ENCODE assay signal across 16 cellular contexts in the genomic region with DNA sequence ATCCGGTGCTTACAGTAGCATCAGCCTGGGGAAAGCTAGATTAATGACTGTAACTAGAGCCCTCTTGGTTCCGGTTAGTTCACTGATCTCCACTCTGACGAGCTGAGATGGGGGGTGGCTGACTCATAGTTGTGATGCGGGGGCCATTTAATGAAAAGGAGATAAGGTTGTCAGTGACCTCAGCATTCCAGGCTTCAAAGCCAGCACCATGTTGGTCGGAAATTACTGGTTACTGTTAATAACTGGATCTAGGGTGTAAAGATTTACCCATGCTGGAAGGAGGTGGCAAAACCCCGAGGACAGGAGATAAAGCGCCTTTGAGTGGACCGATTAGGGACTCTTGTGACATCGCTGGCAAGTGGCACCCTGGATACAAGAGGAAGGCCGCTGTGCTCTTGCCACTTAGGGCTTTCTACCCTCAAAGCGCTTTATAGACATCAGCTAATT. TPM values are rescaled to one million over a fixed set of nuclear protein-coding genes. Genes with fewer than 3 reads are reported as not detected.
DNase-seq lines count a peak whose midpoint lies in the region; ATAC-seq and TF ChIP-seq lines count a peak whose summit lies in the region.
"Had no signal": no experiment of that assay in that cellular context is flagged by ENCODE, and none has a peak within 500 bp of the region (broad histone marks: within the 10 kb centered on the region; RNA-seq: fewer than 3 reads in every experiment).

No MANE protein-coding gene starts in this region.

- no peak for TF ChIP-seq CTCF in HEK293 (tag by site-specific recombination; IDR thresholded peaks at IDR 0.05)
- TF ChIP-seq CTCF in coronary artery (IDR thresholded peaks at IDR 0.05) = no peak

- no peaks in the 10 kb centered on the region for H3K9me3 ChIP-seq in HEK293 (ENCODE audit: control insufficient read depth, insufficient read depth, low read depth, low read length)
- H3K9me3 ChIP-seq: breast epithelium, esophagus squamous epithelium, tibial artery had no signal

- H3K27ac ChIP-seq in HEK293 (ENCODE audit: extremely low read depth, low read depth, low read length) (peak overlapping the region; percentile 68), coronary artery (no peak overlapping the region)
- H3K27ac ChIP-seq: breast epithelium, dorsolateral prefrontal cortex, esophagus squamous epithelium, tibial artery had no signal

- DNase-seq in NCI-H524 treated with DMSO at 0.1 percent for 48 hours (lab: John Stamatoyannopoulos, UW) (peak; percentile 34), coronary artery (ENCODE audit: low spot score) (peak; percentile 68), renal cortical epithelial cell (ENCODE audit: low read depth) (peak; percentile 42), midbrain (lab: John Stamatoyannopoulos, UW) (no peak), NCI-H1694 (lab: John Stamatoyannopoulos, UW) (no peak)
- DNase-seq: activated CD4-positive, alpha-beta T cell treated with anti-CD3 and anti-CD28 coated beads, Interleukin-2, amount 50 U/mL, for 1 hour; activated naive CD4-positive, alpha-beta T cell treated with anti-CD3 and anti-CD28 coated beads, Interleukin-2, amount 50 U/mL, for 16 hours; activated T-cell treated with anti-CD3 and anti-CD28 coated beads, Interleukin-2, amount 50 U/mL, for 1 hour; dorsolateral prefrontal cortex; esophagus squamous epithelium; NCI-H1105 had no signal

- POLR2A ChIA-PET in HEK293 (lab: Yijun Ruan, JAX) = interaction anchor here (1.3 to 3.0 kb wide), 4 partner anchors 14 to 56 kb away, joined by 4 to 15 read pairs (median 6); a partner anchor contains a TSS

- H3K36me3 ChIP-seq in HEK293 (ENCODE audit: control insufficient read depth in 2 of 2, insufficient read depth in 1 of 2, low read length in 2 of 2) = no peaks in the 10 kb centered on the region
- H3K36me3 ChIP-seq: breast epithelium, esophagus squamous epithelium, tibial artery had no signal

- no peak for ATAC-seq in HG03439 (IDR thresholded peaks at IDR 0.05; ENCODE audit: unreplicated experiment)
- no peak for ATAC-seq in GM18511 (IDR thresholded peaks at IDR 0.05; ENCODE audit: unreplicated experiment)

- H3K4me3 ChIP-seq in HEK293 (ENCODE audit: low read depth, low read length) (no peak overlapping the region), coronary artery (no peak overlapping the region)
- H3K4me3 ChIP-seq: breast epithelium, dorsolateral prefrontal cortex, esophagus squamous epithelium, tibial artery had no signal

- peaks cover 36% of the 10 kb centered on the region for H3K4me1 ChIP-seq in HEK293 (ENCODE audit: control insufficient read depth, insufficient read depth, low read length)
- H3K4me1 ChIP-seq: breast epithelium had no signal

- CTCF ChIA-PET in HEK293 (lab: Yijun Ruan, JAX) = interaction anchor here (0.6 to 1.4 kb wide), 3 partner anchors 12 to 579 kb away, joined by 3 to 5 read pairs (median 5); no protein-coding TSS in a partner anchor

TF ChIP-seq in HEK293, 187 proteins besides CTCF, POLR2A, EP300 and RAD21 (continues in another document):
- TF ChIP-seq HOXD13 (CRISPR knock-in tag; IDR thresholded peaks at IDR 0.05; ENCODE audit: borderline replicate concordance) = peak; percentile 44; the same call in 1 of the 2 replicates
- no peak for TF ChIP-seq ZNF544 (tag by site-specific recombination; IDR thresholded peaks at IDR 0.05)
- TF ChIP-seq, protein P1, sequence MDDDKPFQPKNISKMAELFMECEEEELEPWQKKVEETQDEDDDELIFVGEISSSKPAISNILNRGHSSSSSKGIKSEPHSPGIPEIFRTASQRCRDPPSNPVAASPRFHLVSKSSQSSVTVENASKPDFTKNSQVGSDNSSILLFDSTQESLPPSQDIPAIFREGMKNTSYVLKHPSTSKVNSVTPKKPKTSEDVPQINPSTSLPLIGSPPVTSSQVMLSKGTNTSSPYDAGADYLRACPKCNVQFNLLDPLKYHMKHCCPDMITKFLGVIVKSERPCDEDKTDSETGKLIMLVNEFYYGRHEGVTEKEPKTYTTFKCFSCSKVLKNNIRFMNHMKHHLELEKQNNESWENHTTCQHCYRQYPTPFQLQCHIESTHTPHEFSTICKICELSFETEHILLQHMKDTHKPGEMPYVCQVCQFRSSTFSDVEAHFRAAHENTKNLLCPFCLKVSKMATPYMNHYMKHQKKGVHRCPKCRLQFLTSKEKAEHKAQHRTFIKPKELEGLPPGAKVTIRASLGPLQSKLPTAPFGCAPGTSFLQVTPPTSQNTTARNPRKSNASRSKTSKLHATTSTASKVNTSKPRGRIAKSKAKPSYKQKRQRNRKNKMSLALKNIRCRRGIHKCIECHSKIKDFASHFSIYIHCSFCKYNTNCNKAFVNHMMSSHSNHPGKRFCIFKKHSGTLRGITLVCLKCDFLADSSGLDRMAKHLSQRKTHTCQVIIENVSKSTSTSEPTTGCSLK (tag by site-specific recombination; IDR thresholded peaks at IDR 0.05) = no peak
- peak; percentile 41; the same call in 1 of the 2 replicates for TF ChIP-seq YY1 (tag by site-specific recombination; IDR thresholded peaks at IDR 0.05)
- peak; percentile 44; the same call in 1 of the 2 replicates for TF ChIP-seq ZNF146 (tag by site-specific recombination; IDR thresholded peaks at IDR 0.05)
- TF ChIP-seq, protein P2, sequence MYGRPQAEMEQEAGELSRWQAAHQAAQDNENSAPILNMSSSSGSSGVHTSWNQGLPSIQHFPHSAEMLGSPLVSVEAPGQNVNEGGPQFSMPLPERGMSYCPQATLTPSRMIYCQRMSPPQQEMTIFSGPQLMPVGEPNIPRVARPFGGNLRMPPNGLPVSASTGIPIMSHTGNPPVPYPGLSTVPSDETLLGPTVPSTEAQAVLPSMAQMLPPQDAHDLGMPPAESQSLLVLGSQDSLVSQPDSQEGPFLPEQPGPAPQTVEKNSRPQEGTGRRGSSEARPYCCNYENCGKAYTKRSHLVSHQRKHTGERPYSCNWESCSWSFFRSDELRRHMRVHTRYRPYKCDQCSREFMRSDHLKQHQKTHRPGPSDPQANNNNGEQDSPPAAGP (tag by site-specific recombination; IDR thresholded peaks at IDR 0.05) = peak; percentile 96
- TF ChIP-seq, protein P3, sequence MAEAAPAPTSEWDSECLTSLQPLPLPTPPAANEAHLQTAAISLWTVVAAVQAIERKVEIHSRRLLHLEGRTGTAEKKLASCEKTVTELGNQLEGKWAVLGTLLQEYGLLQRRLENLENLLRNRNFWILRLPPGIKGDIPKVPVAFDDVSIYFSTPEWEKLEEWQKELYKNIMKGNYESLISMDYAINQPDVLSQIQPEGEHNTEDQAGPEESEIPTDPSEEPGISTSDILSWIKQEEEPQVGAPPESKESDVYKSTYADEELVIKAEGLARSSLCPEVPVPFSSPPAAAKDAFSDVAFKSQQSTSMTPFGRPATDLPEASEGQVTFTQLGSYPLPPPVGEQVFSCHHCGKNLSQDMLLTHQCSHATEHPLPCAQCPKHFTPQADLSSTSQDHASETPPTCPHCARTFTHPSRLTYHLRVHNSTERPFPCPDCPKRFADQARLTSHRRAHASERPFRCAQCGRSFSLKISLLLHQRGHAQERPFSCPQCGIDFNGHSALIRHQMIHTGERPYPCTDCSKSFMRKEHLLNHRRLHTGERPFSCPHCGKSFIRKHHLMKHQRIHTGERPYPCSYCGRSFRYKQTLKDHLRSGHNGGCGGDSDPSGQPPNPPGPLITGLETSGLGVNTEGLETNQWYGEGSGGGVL (tag by site-specific recombination; IDR thresholded peaks at IDR 0.05) = peak; percentile 82
- TF ChIP-seq, protein P4, sequence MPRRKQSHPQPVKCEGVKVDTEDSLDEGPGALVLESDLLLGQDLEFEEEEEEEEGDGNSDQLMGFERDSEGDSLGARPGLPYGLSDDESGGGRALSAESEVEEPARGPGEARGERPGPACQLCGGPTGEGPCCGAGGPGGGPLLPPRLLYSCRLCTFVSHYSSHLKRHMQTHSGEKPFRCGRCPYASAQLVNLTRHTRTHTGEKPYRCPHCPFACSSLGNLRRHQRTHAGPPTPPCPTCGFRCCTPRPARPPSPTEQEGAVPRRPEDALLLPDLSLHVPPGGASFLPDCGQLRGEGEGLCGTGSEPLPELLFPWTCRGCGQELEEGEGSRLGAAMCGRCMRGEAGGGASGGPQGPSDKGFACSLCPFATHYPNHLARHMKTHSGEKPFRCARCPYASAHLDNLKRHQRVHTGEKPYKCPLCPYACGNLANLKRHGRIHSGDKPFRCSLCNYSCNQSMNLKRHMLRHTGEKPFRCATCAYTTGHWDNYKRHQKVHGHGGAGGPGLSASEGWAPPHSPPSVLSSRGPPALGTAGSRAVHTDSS (tag by site-specific recombination; IDR thresholded peaks at IDR 0.05) = no peak
- TF ChIP-seq ZNF292 (tag by site-specific recombination; IDR thresholded peaks at IDR 0.05; ENCODE audit: borderline replicate concordance, low read depth) = no peak
- TF ChIP-seq, protein P5, sequence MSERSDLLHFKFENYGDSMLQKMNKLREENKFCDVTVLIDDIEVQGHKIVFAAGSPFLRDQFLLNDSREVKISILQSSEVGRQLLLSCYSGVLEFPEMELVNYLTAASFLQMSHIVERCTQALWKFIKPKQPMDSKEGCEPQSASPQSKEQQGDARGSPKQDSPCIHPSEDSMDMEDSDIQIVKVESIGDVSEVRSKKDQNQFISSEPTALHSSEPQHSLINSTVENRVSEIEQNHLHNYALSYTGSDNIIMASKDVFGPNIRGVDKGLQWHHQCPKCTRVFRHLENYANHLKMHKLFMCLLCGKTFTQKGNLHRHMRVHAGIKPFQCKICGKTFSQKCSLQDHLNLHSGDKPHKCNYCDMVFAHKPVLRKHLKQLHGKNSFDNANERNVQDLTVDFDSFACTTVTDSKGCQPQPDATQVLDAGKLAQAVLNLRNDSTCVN (tag by site-specific recombination; optimal IDR thresholded peaks at IDR 0.05) = no peak
- TF ChIP-seq ZFHX2 (tag by site-specific recombination; conservative IDR thresholded peaks at IDR 0.05) = peak; percentile 71
- TF ChIP-seq ZNF10 (tag by site-specific recombination; IDR thresholded peaks at IDR 0.05) = peak; percentile 70
- TF ChIP-seq, protein P6, sequence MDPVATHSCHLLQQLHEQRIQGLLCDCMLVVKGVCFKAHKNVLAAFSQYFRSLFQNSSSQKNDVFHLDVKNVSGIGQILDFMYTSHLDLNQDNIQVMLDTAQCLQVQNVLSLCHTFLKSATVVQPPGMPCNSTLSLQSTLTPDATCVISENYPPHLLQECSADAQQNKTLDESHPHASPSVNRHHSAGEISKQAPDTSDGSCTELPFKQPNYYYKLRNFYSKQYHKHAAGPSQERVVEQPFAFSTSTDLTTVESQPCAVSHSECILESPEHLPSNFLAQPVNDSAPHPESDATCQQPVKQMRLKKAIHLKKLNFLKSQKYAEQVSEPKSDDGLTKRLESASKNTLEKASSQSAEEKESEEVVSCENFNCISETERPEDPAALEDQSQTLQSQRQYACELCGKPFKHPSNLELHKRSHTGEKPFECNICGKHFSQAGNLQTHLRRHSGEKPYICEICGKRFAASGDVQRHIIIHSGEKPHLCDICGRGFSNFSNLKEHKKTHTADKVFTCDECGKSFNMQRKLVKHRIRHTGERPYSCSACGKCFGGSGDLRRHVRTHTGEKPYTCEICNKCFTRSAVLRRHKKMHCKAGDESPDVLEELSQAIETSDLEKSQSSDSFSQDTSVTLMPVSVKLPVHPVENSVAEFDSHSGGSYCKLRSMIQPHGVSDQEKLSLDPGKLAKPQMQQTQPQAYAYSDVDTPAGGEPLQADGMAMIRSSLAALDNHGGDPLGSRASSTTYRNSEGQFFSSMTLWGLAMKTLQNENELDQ (tag by site-specific recombination; IDR thresholded peaks at IDR 0.05; ENCODE audit: low read depth) = no peak

RNA-seq across cellular contexts. Expression of a gene that starts 21.1 kb away (rescaled TPM):
- 9.9 and 17.9 TPM in 2 replicates for total RNA-seq in renal cortical epithelial cell

Comparison
In these comparisons a context has a peak if more than half of its experiments do, and no peak if none do; other contexts are left out.
1. DNase-seq: peak in NCI-H524 treated with DMSO at 0.1 percent for 48 hours (single experiment), coronary artery (single experiment) and renal cortical epithelial cell (single experiment); none in midbrain (single experiment) and NCI-H1694 (single experiment).